8 cellular contexts compared by ENCODE assay signal in genomic region chr5:123511290-123511647, GRCh38. TPM values are rescaled to one million over a fixed set of nuclear protein-coding genes. Genes with fewer than 3 reads are reported as not detected.
A peak's percentile ranks its signal among the peaks of the same experiment; 100 is the strongest.
DNase-seq lines count a peak whose midpoint lies in the region; ATAC-seq and TF ChIP-seq lines count a peak whose summit lies in the region.

No MANE protein-coding gene starts in this region.

- H3K9me3 ChIP-seq in RWPE2 (ENCODE audit: severe bottlenecking) = no peaks in the 10 kb centered on the region

- H3K27ac ChIP-seq in RWPE2 (ENCODE audit: poor library complexity, severe bottlenecking) = peak overlapping the region; percentile 80

- peak; percentile 29 for DNase-seq in GM03348 (ENCODE audit: low spot score)
- no peak for DNase-seq in RWPE2 (ENCODE audit: low spot score)
- DNase-seq in fibroblast of mammary gland (ENCODE audit: low read depth) = peak; percentile 68
- DNase-seq in renal cortical epithelial cell (ENCODE audit: low read depth) = peak; percentile 75
- no peak for DNase-seq in amniotic stem cell (lab: John Stamatoyannopoulos, UW)
- DNase-seq in stimulated activated CD4-positive, alpha-beta T cell treated with anti-CD3 and anti-CD28 coated beads, Interleukin-4, amount 100 ng/mL, for 4 hours = no peak
- DNase-seq in SK-N-DZ (ENCODE audit: low spot score) = no peak
- no peak for DNase-seq in hypothalamus (lab: John Stamatoyannopoulos, UW)

- H3K4me1 ChIP-seq in RWPE2 (ENCODE audit: insufficient read depth, poor library complexity, severe bottlenecking) = peaks cover 19% of the 10 kb centered on the region

- ATAC-seq in RWPE2 (ENCODE audit: low read depth) = peak; percentile 24

- TF ChIP-seq CTCF in RWPE2 (IDR thresholded peaks at IDR 0.05; ENCODE audit: poor library complexity, severe bottlenecking) = no peak
- no peak for TF ChIP-seq CTCF in fibroblast of mammary gland (conservative IDR thresholded peaks at IDR 0.05; ENCODE audit: control insufficient read depth, insufficient read depth, low read depth, low read length)

- no peaks in the 10 kb centered on the region for H3K27me3 ChIP-seq in RWPE2 (ENCODE audit: insufficient read depth, poor library complexity, severe bottlenecking)

- no peaks in the 10 kb centered on the region for H3K36me3 ChIP-seq in RWPE2 (ENCODE audit: low read depth)

- peak overlapping the region; percentile 82 for H3K4me3 ChIP-seq in RWPE2 (ENCODE audit: severe bottlenecking)
- H3K4me3 ChIP-seq in fibroblast of mammary gland (ENCODE audit: control insufficient read depth, low read depth, low read length) = peak overlapping the region; percentile 81

RNA-seq across cellular contexts. Expression of gene CSNK1G3, which starts 0.7 kb away (rescaled TPM):
- 73.8 and 91.8 TPM in 2 replicates for total RNA-seq in renal cortical epithelial cell
- polyA plus RNA-seq in SK-N-DZ (2014; cell fraction: cytosol; rRNA removed) = 32.1 and 40.8 TPM in 2 replicates
- polyA plus RNA-seq in SK-N-DZ (2014; cell fraction: nucleus; rRNA removed) = 26.0 and 30.0 TPM in 2 replicates

Comparison
In these comparisons a context has a peak if more than half of its experiments do, and no peak if none do; other contexts are left out.
1. DNase-seq: peak in GM03348 (single experiment), fibroblast of mammary gland (single experiment) and renal cortical epithelial cell (single experiment); none in RWPE2 (single experiment), amniotic stem cell (single experiment), stimulated activated CD4-positive, alpha-beta T cell treated with anti-CD3 and anti-CD28 coated beads, Interleukin-4, amount 100 ng/mL, for 4 hours (0 of 2), SK-N-DZ (single experiment) and hypothalamus (0 of 51).